Comparison of ENCODE assay signal across 8 cellular contexts in the genomic region with DNA sequence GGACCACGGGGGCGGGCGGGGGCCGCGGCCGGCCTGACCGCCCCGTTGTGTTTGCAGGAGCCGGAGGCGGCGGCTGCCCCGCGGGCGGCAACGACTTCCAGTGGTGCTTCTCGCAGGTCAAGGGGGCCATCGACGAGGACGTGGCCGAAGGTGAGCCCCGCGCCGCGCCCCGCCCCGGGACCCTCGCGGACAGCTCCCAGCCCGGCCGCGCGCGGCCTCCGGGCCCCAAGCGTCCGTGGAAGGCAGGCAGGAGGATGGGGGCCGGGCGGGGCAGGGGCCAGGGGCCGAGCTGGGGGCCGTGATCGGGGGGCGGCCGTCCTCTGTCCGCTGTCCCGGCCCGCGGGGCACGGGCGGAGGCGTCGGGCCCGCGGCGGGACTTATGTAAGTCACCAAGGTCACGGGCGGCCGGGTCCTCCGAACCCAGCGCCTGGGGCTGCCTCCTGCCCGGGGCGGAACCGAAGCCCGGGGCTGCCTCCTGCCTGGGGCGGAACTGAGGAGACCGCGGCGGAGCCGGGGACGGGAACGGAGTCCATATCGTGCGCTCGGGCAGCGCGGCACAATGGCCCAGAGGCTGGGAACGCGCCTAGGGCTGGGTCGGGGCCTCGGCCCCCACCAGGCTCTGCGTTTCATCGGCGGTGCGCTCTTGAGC. TPM values are rescaled to one million over a fixed set of nuclear protein-coding genes. Genes with fewer than 3 reads are reported as not detected.
DNase-seq lines count a peak whose midpoint lies in the region; ATAC-seq and TF ChIP-seq lines count a peak whose summit lies in the region.

No MANE protein-coding gene starts in this region.

- CTCF ChIA-PET in CD4-positive, alpha-beta T cell (lab: Charles Lee): interaction anchor here (1.0 kb wide), 1 partner anchor 121 kb away, joined by 3 read pairs; no protein-coding TSS in a partner anchor
- CTCF ChIA-PET in WTC11 (lab: Charles Lee): interaction anchor here (1.2 to 2.8 kb wide), 6 partner anchors 10 to 241 kb away, joined by 3 to 11 read pairs (median 8); no protein-coding TSS in a partner anchor

- peak; percentile 25 to 64 (median 42) for DNase-seq in CD4-positive, alpha-beta T cell
- DNase-seq in WTC11 (ENCODE audit: low spot score): peak; percentile 59
- DNase-seq in ecto neural progenitor cell (ENCODE audit: low spot score): peak; percentile 62
- DNase-seq in lung microvascular endothelial cell (ENCODE audit: low read depth in 2 of 2): peak; percentile 45 to 48
- peak; percentile 57 for DNase-seq in stimulated activated naive CD8-positive, alpha-beta T cell treated with anti-CD3 and anti-CD28 coated beads, Interleukin-15, amount 100 ng/mL, for 72 hours
- no peak for DNase-seq in NK-92 (lab: John Stamatoyannopoulos, UW; ENCODE audit: unreplicated experiment)

- H3K27me3 Mint-ChIP-seq in CD4-positive, alpha-beta T cell: no peaks in the 10 kb centered on the region
- peaks cover 10% of the 10 kb centered on the region for H3K27me3 Mint-ChIP-seq in WTC11 (ENCODE audit: low read depth)
- peaks cover 16% of the 10 kb centered on the region for H3K27me3 Mint-ChIP-seq in stimulated activated naive CD8-positive, alpha-beta T cell treated with anti-CD3 and anti-CD28 coated beads, Interleukin-15, amount 100 ng/mL, for 72 hours

- no peaks in the 10 kb centered on the region for H3K9me3 Mint-ChIP-seq in CD4-positive, alpha-beta T cell
- H3K9me3 Mint-ChIP-seq in WTC11: no peaks in the 10 kb centered on the region
- no peaks in the 10 kb centered on the region for H3K9me3 Mint-ChIP-seq in stimulated activated naive CD8-positive, alpha-beta T cell treated with anti-CD3 and anti-CD28 coated beads, Interleukin-15, amount 100 ng/mL, for 72 hours

- no peaks in the 10 kb centered on the region for H3K9me3 ChIP-seq in CD4-positive, alpha-beta T cell (ENCODE audit: control insufficient read depth, low read length)

- peak overlapping the region; percentile 76 for H3K27ac ChIP-seq in CD4-positive, alpha-beta T cell (ENCODE audit: low read depth, low read length)

- intact Hi-C loops in CD4-positive, alpha-beta T cell (cut with DNase I, micrococcal nuclease): loop anchor here (1.0 to 5.0 kb wide), 5 partner anchors 71 to 636 kb away; a partner anchor contains a TSS

- H3K36me3 Mint-ChIP-seq in CD4-positive, alpha-beta T cell (ENCODE audit: low read depth): peaks cover 31% of the 10 kb centered on the region
- peaks cover 14% of the 10 kb centered on the region for H3K36me3 Mint-ChIP-seq in WTC11

- peak; percentile 7 for ATAC-seq in CD4-positive, alpha-beta T cell (ENCODE audit: poor library complexity)
- ATAC-seq in GM19455 (IDR thresholded peaks at IDR 0.05; ENCODE audit: unreplicated experiment): peak; percentile 34
- ATAC-seq in HG03469 (IDR thresholded peaks at IDR 0.05; ENCODE audit: unreplicated experiment): peak; percentile 14
- no peak for ATAC-seq in WTC11
- peak; percentile 31 for ATAC-seq in stimulated activated naive CD8-positive, alpha-beta T cell treated with anti-CD3 and anti-CD28 coated beads, Interleukin-15, amount 100 ng/mL, for 72 hours

- H3K27ac Mint-ChIP-seq in CD4-positive, alpha-beta T cell: peak overlapping the region; percentile 96
- H3K27ac Mint-ChIP-seq in WTC11: no peak overlapping the region
- peak overlapping the region; percentile 48 to 88 for H3K27ac Mint-ChIP-seq in stimulated activated naive CD8-positive, alpha-beta T cell treated with anti-CD3 and anti-CD28 coated beads, Interleukin-15, amount 100 ng/mL, for 72 hours

- H3K4me1 Mint-ChIP-seq in CD4-positive, alpha-beta T cell (ENCODE audit: low read depth): peaks cover 64% of the 10 kb centered on the region
- peaks cover 37% of the 10 kb centered on the region for H3K4me1 Mint-ChIP-seq in WTC11
- H3K4me1 Mint-ChIP-seq in stimulated activated naive CD8-positive, alpha-beta T cell treated with anti-CD3 and anti-CD28 coated beads, Interleukin-15, amount 100 ng/mL, for 72 hours: peaks cover 69% of the 10 kb centered on the region

- H3K27me3 ChIP-seq in CD4-positive, alpha-beta T cell (ENCODE audit: control insufficient read depth, insufficient read depth, low read length): no peaks in the 10 kb centered on the region

- H3K4me3 Mint-ChIP-seq in CD4-positive, alpha-beta T cell: peak overlapping the region; percentile 97
- H3K4me3 Mint-ChIP-seq in WTC11: peak overlapping the region; percentile 91
- peak overlapping the region; percentile 80 to 90 for H3K4me3 Mint-ChIP-seq in stimulated activated naive CD8-positive, alpha-beta T cell treated with anti-CD3 and anti-CD28 coated beads, Interleukin-15, amount 100 ng/mL, for 72 hours

- no peak for TF ChIP-seq CTCF in CD4-positive, alpha-beta T cell (IDR thresholded peaks at IDR 0.05)
- no peak for TF ChIP-seq CTCF in WTC11 (IDR thresholded peaks at IDR 0.05)

- POLR2A ChIA-PET in CD4-positive, alpha-beta T cell (lab: Charles Lee): interaction anchor here (0.9 to 3.2 kb wide), 8 partner anchors 11 to 1600 kb away, joined by 3 to 19 read pairs (median 4); a partner anchor contains a TSS
- POLR2A ChIA-PET in WTC11 (lab: Charles Lee): interaction anchor here (1.5 kb wide), 1 partner anchor 16 kb away, joined by 4 read pairs; no protein-coding TSS in a partner anchor

TF ChIP-seq in WTC11, 78 proteins besides CTCF, POLR2A, EP300 and RAD21:
- TF ChIP-seq, protein P1, sequence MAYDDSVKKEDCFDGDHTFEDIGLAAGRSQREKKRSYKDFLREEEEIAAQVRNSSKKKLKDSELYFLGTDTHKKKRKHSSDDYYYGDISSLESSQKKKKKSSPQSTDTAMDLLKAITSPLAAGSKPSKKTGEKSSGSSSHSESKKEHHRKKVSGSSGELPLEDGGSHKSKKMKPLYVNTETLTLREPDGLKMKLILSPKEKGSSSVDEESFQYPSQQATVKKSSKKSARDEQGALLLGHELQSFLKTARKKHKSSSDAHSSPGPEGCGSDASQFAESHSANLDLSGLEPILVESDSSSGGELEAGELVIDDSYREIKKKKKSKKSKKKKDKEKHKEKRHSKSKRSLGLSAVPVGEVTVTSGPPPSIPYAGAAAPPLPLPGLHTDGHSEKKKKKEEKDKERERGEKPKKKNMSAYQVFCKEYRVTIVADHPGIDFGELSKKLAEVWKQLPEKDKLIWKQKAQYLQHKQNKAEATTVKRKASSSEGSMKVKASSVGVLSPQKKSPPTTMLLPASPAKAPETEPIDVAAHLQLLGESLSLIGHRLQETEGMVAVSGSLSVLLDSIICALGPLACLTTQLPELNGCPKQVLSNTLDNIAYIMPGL (CRISPR knock-in tag; IDR thresholded peaks at IDR 0.05): 0 out of 2 replicates have a peak, but pooled peaks have one; percentile 35
- TF ChIP-seq JUN (CRISPR knock-in tag; IDR thresholded peaks at IDR 0.05): no peak

RNA-seq across cellular contexts. Expression of a gene that starts 0.5 kb away (rescaled TPM):
- 10 to 100 TPM; 32.6 to 32.9 TPM for total RNA-seq in CD4-positive, alpha-beta T cell
- total RNA-seq in WTC11 (2021): 28.7 to 33.2 TPM (median 30.0 TPM) in 3 replicates
- 17.2 and 28.8 TPM in 2 replicates for total RNA-seq in lung microvascular endothelial cell
